In the genomic region with DNA sequence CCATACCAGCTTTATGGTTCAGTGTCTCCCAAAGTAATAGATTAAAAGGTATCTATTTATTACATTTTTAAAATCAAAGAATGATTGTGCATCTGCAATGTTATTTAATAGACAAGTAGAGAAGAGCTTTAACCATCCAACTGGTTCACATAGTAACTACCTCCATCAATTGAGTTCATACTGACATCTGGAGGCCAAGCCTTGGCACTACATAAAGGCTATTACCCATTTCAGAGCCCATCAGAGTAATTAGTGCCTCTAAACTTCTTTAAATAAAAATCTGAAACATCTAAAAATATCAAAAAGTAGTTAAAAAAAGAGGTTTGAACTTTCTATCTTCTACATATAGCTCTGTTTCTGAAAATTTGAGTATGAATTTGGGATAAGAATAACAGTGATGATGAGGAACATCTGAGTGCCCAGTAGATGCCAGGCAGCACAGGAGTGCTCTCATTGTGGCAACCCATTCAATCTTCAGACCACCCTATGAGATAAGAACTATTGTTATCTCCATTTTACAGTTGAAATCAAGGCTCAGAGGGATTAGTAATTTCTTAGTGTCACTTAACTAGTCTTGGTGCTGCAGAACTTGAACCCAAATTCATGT, we compare ENCODE assay signal across 8 cellular contexts.
DNase-seq lines count a peak whose midpoint lies in the region; ATAC-seq, FAIRE-seq and TF ChIP-seq lines count a peak whose summit lies in the region.

No MANE protein-coding gene starts in this region.

- H3K4me1 ChIP-seq in A549: no peaks in the 10 kb centered on the region

- H3K27me3 Mint-ChIP-seq in activated CD4-positive, alpha-beta T cell treated with anti-CD3 and anti-CD28 coated beads, Interleukin-2, amount 10 ng/mL, durations not matched to agents 24 days and 14 days: peaks cover 2% of the 10 kb centered on the region
- H3K27me3 Mint-ChIP-seq in progenitor cell of endocrine pancreas: no peaks in the 10 kb centered on the region

- H3K4me1 Mint-ChIP-seq in activated CD4-positive, alpha-beta T cell treated with anti-CD3 and anti-CD28 coated beads, Interleukin-2, amount 10 ng/mL, durations not matched to agents 24 days and 14 days: no peaks in the 10 kb centered on the region
- no peaks in the 10 kb centered on the region for H3K4me1 Mint-ChIP-seq in progenitor cell of endocrine pancreas (ENCODE audit: low read depth)

- H3K27ac Mint-ChIP-seq in activated CD4-positive, alpha-beta T cell treated with anti-CD3 and anti-CD28 coated beads, Interleukin-2, amount 10 ng/mL, durations not matched to agents 24 days and 14 days: no peak overlapping the region
- no peak overlapping the region for H3K27ac Mint-ChIP-seq in progenitor cell of endocrine pancreas

- H3K9me3 Mint-ChIP-seq in activated CD4-positive, alpha-beta T cell treated with anti-CD3 and anti-CD28 coated beads, Interleukin-2, amount 10 ng/mL, durations not matched to agents 24 days and 14 days: peaks cover 3% of the 10 kb centered on the region
- peaks cover 8% of the 10 kb centered on the region for H3K9me3 Mint-ChIP-seq in progenitor cell of endocrine pancreas (ENCODE audit: low read depth)

- TF ChIP-seq EP300 in A549 (IDR thresholded peaks at IDR 0.05): no peak

- H3K9me3 ChIP-seq in A549: 0 out of 3 replicates have a peak, but pooled peaks cover 4% of the 10 kb centered on the region

- H3K27ac ChIP-seq in A549: no peak overlapping the region

- intact Hi-C loops in activated CD4-positive, alpha-beta T cell treated with anti-CD3 and anti-CD28 coated beads, Interleukin-2, amount 10 ng/mL, durations not matched to agents 24 days and 14 days (cut with micrococcal nuclease): loop anchor here (1.0 kb wide), 2 partner anchors 415 to 554 kb away; no protein-coding TSS in a partner anchor

- H3K4me2 ChIP-seq in A549: no peak overlapping the region

- no peaks in the 10 kb centered on the region for H3K36me3 Mint-ChIP-seq in activated CD4-positive, alpha-beta T cell treated with anti-CD3 and anti-CD28 coated beads, Interleukin-2, amount 10 ng/mL, durations not matched to agents 24 days and 14 days (ENCODE audit: low read depth)
- H3K36me3 Mint-ChIP-seq in progenitor cell of endocrine pancreas (ENCODE audit: insufficient read depth): peaks cover 2% of the 10 kb centered on the region

- FAIRE-seq in A549 (lab: Jason Lieb, UNC): peak; percentile 43

- DNase-seq in A549 (ENCODE audit: low read depth in 1 of 2, low spot score in 1 of 2): peak; percentile 21 to 28
- peak; percentile 20 for DNase-seq in GM04504 (ENCODE audit: low read depth)
- peak; percentile 51 for DNase-seq in NCI-H2029 treated with DMSO at 0.1 percent for 48 hours (lab: John Stamatoyannopoulos, UW)
- DNase-seq in activated CD4-positive, alpha-beta T cell treated with anti-CD3 and anti-CD28 coated beads, Interleukin-2, amount 10 ng/mL, durations not matched to agents 24 days and 14 days: peak; percentile 77
- peak; percentile 46 for DNase-seq in foreskin melanocyte
- DNase-seq in progenitor cell of endocrine pancreas (ENCODE audit: low spot score, unreplicated experiment): no peak
- no peak for DNase-seq in activated CD4-positive, CD25-positive, alpha-beta regulatory T cell (lab: John Stamatoyannopoulos, UW)

- POLR2A ChIA-PET in A549 (lab: Yijun Ruan, JAX): interaction anchor here (0.9 kb wide), 1 partner anchor 419 kb away, joined by 3 read pairs; no protein-coding TSS in a partner anchor

- peak; percentile 66 to 70 for TF ChIP-seq RAD21 in A549 (conservative IDR thresholded peaks at IDR 0.05 in 1 of 2, IDR thresholded peaks at IDR 0.05 in 1 of 2)

- ATAC-seq in A549 (peak; percentile 59 to 80; a peak in 4 of 6 replicates), HG02759 (IDR thresholded peaks at IDR 0.05; ENCODE audit: unreplicated experiment) (peak; percentile 63)

- CTCF ChIA-PET in A549 (lab: Yijun Ruan, JAX): interaction anchor here (0.6 to 1.6 kb wide), 25 partner anchors 9 to 581 kb away, joined by 3 to 12 read pairs (median 4); no protein-coding TSS in a partner anchor

- H3K4me3 ChIP-seq in A549: no peak overlapping the region

- TF ChIP-seq CTCF in A549 (IDR thresholded peaks at IDR 0.05): peak; percentile 63
- peak; percentile 82 for TF ChIP-seq CTCF in progenitor cell of endocrine pancreas (IDR thresholded peaks at IDR 0.05; ENCODE audit: unreplicated experiment)

- no peak for TF ChIP-seq POLR2A in A549 (IDR thresholded peaks at IDR 0.05; ENCODE audit: low read length)

- no peak overlapping the region for H3K4me3 Mint-ChIP-seq in activated CD4-positive, alpha-beta T cell treated with anti-CD3 and anti-CD28 coated beads, Interleukin-2, amount 10 ng/mL, durations not matched to agents 24 days and 14 days
- H3K4me3 Mint-ChIP-seq in progenitor cell of endocrine pancreas (ENCODE audit: low read depth): no peak overlapping the region

TF ChIP-seq in A549, 52 proteins besides CTCF, POLR2A, EP300 and RAD21:
- TF ChIP-seq SMC3 (IDR thresholded peaks at IDR 0.05) (peak; percentile 69), ZC3H11A (IDR thresholded peaks at IDR 0.05) (no peak)

Comparison
In these comparisons a context has a peak if more than half of its experiments do, and no peak if none do; other contexts are left out.
1. DNase-seq: peak in A549 (2 of 2), GM04504 (single experiment), NCI-H2029 treated with DMSO at 0.1 percent for 48 hours (single experiment), activated CD4-positive, alpha-beta T cell treated with anti-CD3 and anti-CD28 coated beads, Interleukin-2, amount 10 ng/mL, durations not matched to agents 24 days and 14 days (single experiment) and foreskin melanocyte (single experiment); none in progenitor cell of endocrine pancreas (single experiment) and activated CD4-positive, CD25-positive, alpha-beta regulatory T cell (0 of 4).